1 cellular context compared by ENCODE assay signal in the genomic region with DNA sequence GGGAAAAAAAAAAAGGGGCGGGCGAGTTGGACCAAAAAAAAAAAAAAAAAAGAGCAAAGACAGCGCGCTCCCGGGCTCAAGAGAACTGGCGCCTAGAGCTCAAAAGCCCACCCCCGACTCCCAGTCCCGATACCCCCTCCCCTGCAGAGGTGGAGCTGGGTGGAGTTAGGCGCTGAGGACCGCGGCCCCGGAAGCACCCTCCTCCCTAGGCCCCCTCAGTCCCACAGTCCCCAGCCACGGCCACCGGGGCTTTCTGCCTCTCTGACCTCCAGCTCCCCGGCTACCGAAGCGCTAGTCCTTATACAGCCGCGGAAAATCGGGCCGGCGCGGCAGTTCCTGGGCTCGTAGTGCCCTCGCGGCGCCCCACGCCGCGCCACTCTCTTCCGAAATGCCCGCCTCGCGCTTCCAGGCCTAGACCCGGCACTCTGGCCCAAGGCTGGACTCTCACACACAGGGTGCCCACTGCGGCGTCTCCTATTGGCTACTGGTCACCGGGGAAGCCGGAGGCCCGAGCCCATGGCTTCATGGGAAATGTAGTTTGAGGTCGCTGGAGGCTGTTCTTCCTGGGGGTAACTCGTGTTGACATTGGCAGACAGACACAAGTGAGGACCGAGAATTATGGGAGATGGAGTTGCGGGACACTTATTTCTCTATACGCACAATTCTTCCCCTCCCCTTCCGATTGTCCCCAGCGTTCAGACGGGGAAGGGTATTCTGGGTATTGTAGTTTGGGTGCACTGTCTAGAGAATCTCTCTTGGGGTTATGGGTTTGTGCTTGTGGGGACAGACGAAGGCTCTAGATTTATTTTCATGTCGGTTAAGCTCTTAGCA.
TF ChIP-seq lines count a peak whose summit lies in the region.

A gene with protein sequence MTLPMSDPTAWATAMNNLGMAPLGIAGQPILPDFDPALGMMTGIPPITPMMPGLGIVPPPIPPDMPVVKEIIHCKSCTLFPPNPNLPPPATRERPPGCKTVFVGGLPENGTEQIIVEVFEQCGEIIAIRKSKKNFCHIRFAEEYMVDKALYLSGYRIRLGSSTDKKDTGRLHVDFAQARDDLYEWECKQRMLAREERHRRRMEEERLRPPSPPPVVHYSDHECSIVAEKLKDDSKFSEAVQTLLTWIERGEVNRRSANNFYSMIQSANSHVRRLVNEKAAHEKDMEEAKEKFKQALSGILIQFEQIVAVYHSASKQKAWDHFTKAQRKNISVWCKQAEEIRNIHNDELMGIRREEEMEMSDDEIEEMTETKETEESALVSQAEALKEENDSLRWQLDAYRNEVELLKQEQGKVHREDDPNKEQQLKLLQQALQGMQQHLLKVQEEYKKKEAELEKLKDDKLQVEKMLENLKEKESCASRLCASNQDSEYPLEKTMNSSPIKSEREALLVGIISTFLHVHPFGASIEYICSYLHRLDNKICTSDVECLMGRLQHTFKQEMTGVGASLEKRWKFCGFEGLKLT (minus strand): TSS at position 427 of the 831 bp plus-strand sequence. CDS start 199,993 bp downstream, outside the sequence.

TF ChIP-seq in K562, 482 proteins besides CTCF, POLR2A, EP300 and RAD21 (continued from another document and continues in another):
- no peak for TF ChIP-seq SFPQ (IDR thresholded peaks at IDR 0.05; ENCODE audit: low read depth, low read length)
- TF ChIP-seq ZNF785 (CRISPR knock-in tag; IDR thresholded peaks at IDR 0.05), result no peak
- TF ChIP-seq ELK3 (CRISPR knock-in tag; IDR thresholded peaks at IDR 0.05), result no peak
- TF ChIP-seq NFATC3 (IDR thresholded peaks at IDR 0.05), result no peak
- no peak for TF ChIP-seq KLF1 (tag; IDR thresholded peaks at IDR 0.05)
- no peak for TF ChIP-seq ZNF699 (CRISPR knock-in tag; IDR thresholded peaks at IDR 0.05; ENCODE audit: insufficient replicate concordance)
- no peak for TF ChIP-seq HNRNPK (IDR thresholded peaks at IDR 0.05; ENCODE audit: low read depth, low read length, poor library complexity, severe bottlenecking)
- no peak for TF ChIP-seq YBX1 (IDR thresholded peaks at IDR 0.05)
- no peak for TF ChIP-seq ZNF518B (CRISPR knock-in tag; IDR thresholded peaks at IDR 0.05)
- 0 out of 2 replicates have a peak, but pooled peaks have one; percentile 45 for TF ChIP-seq RB1 (IDR thresholded peaks at IDR 0.05; ENCODE audit: low read depth)
- TF ChIP-seq ZBTB9 (CRISPR knock-in tag; IDR thresholded peaks at IDR 0.05), result no peak
- TF ChIP-seq KAT2B (IDR thresholded peaks at IDR 0.05; ENCODE audit: low read depth, low read length), result no peak
- no peak for TF ChIP-seq ATF2 (CRISPR knock-in tag; IDR thresholded peaks at IDR 0.05)
- TF ChIP-seq FOXM1 (IDR thresholded peaks at IDR 0.05; ENCODE audit: low read depth), result no peak
- TF ChIP-seq FOXM1 (CRISPR knock-in tag; IDR thresholded peaks at IDR 0.05; ENCODE audit: low read depth), result no peak
- TF ChIP-seq ZNF717 (CRISPR knock-in tag; IDR thresholded peaks at IDR 0.05), result no peak
- TF ChIP-seq KDM4B (IDR thresholded peaks at IDR 0.05; ENCODE audit: borderline replicate concordance in 2 of 2, low read depth in 1 of 2), result no peak
- no peak for TF ChIP-seq SMARCE1 (IDR thresholded peaks at IDR 0.05)
- TF ChIP-seq L3MBTL2 (IDR thresholded peaks at IDR 0.05), result peak; percentile 80
- no peak for TF ChIP-seq BHLHE40 (IDR thresholded peaks at IDR 0.05; ENCODE audit: low read length)
- no peak for TF ChIP-seq NR4A1 (CRISPR knock-in tag; IDR thresholded peaks at IDR 0.05)
- TF ChIP-seq NR4A1 (tag; IDR thresholded peaks at IDR 0.05), result no peak
- no peak for TF ChIP-seq STAT5B (CRISPR knock-in tag; IDR thresholded peaks at IDR 0.05)
- TF ChIP-seq EWSR1 (IDR thresholded peaks at IDR 0.05; ENCODE audit: borderline replicate concordance, low read depth, partially characterized antibody), result no peak
- TF ChIP-seq MYBL2 (IDR thresholded peaks at IDR 0.05; ENCODE audit: low read depth), result no peak
- no peak for TF ChIP-seq MYBL2 (CRISPR knock-in tag; IDR thresholded peaks at IDR 0.05; ENCODE audit: borderline replicate concordance)
- no peak for TF ChIP-seq ATF6 (CRISPR knock-in tag; IDR thresholded peaks at IDR 0.05)
- TF ChIP-seq, protein P1, sequence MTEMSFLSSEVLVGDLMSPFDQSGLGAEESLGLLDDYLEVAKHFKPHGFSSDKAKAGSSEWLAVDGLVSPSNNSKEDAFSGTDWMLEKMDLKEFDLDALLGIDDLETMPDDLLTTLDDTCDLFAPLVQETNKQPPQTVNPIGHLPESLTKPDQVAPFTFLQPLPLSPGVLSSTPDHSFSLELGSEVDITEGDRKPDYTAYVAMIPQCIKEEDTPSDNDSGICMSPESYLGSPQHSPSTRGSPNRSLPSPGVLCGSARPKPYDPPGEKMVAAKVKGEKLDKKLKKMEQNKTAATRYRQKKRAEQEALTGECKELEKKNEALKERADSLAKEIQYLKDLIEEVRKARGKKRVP (CRISPR knock-in tag; IDR thresholded peaks at IDR 0.05), result no peak
- TF ChIP-seq TCF3 (CRISPR knock-in tag; IDR thresholded peaks at IDR 0.05), result no peak
- no peak for TF ChIP-seq ZNF165 (CRISPR knock-in tag; IDR thresholded peaks at IDR 0.05; ENCODE audit: borderline replicate concordance)
- TF ChIP-seq PTTG1 (tag; IDR thresholded peaks at IDR 0.05; ENCODE audit: low read depth), result no peak
- no peak for TF ChIP-seq RBM14 (IDR thresholded peaks at IDR 0.05; ENCODE audit: borderline replicate concordance, insufficient read depth, low read depth, low read length)
- TF ChIP-seq ZNF253 (CRISPR knock-in tag; conservative IDR thresholded peaks at IDR 0.05), result no peak
- no peak for TF ChIP-seq ZNF75A (CRISPR knock-in tag; IDR thresholded peaks at IDR 0.05)
- no peak for TF ChIP-seq ZNF41 (CRISPR knock-in tag; conservative IDR thresholded peaks at IDR 0.05)
- no peak for TF ChIP-seq ZNF584 (CRISPR knock-in tag; IDR thresholded peaks at IDR 0.05; ENCODE audit: low read depth)
- no peak for TF ChIP-seq CEBPB (tag; IDR thresholded peaks at IDR 0.05)
- no peak for TF ChIP-seq XRCC3 (IDR thresholded peaks at IDR 0.05)
- TF ChIP-seq NFIC (IDR thresholded peaks at IDR 0.05), result peak; percentile 55
